In genomic region chr2:238415893-238416292, GRCh38 we compare ENCODE assay signal across 30 cellular contexts.
"Had no signal": no experiment of that assay in that cellular context is flagged by ENCODE, and none has a peak within 500 bp of the region (broad histone marks: within the 10 kb centered on the region; RNA-seq: fewer than 3 reads in every experiment).

No MANE protein-coding gene starts in this region.

- H3K36me3 ChIP-seq: adrenal gland, esophagus muscularis mucosa, gastrocnemius medialis had no signal

- H3K9me3 ChIP-seq: adrenal gland, body of pancreas, esophagus muscularis mucosa, gastrocnemius medialis had no signal

- H3K4me3 Mint-ChIP-seq: activated CD4-positive, alpha-beta memory T cell treated with anti-CD3 and anti-CD28 coated beads for 36 hours; activated CD4-positive, alpha-beta T cell treated with anti-CD3 and anti-CD28 coated beads for 36 hours; activated CD4-positive, alpha-beta T cell treated with anti-CD3 and anti-CD28 coated beads, Interleukin-2, amount 10 ng/mL, durations not matched to agents 24 days and 14 days; activated naive CD4-positive, alpha-beta T cell treated with anti-CD3 and anti-CD28 coated beads, Interleukin-2, amount 50 U/mL, for 24 hours; activated naive CD8-positive, alpha-beta T cell treated with anti-CD3 and anti-CD28 coated beads for 36 hours; activated naive CD8-positive, alpha-beta T cell treated with anti-CD3 and anti-CD28 coated beads, Interleukin-2, amount 50 U/mL, for 24 hours; activated T-cell treated with anti-CD3 and anti-CD28 coated beads, Interleukin-2, amount 50 U/mL, for 24 hours; activated T-cell treated with anti-CD3 and anti-CD28 coated beads, Interleukin-2, amount 50 U/mL, for 72 hours; effector memory CD8-positive, alpha-beta T cell had no signal

- H3K27me3 Mint-ChIP-seq: activated CD4-positive, alpha-beta memory T cell treated with anti-CD3 and anti-CD28 coated beads for 36 hours; activated CD4-positive, alpha-beta T cell treated with anti-CD3 and anti-CD28 coated beads for 36 hours; activated naive CD4-positive, alpha-beta T cell treated with anti-CD3 and anti-CD28 coated beads, Interleukin-2, amount 50 U/mL, for 24 hours; activated naive CD8-positive, alpha-beta T cell treated with anti-CD3 and anti-CD28 coated beads for 36 hours; activated naive CD8-positive, alpha-beta T cell treated with anti-CD3 and anti-CD28 coated beads, Interleukin-2, amount 50 U/mL, for 24 hours; activated T-cell treated with anti-CD3 and anti-CD28 coated beads, Interleukin-2, amount 50 U/mL, for 24 hours; effector memory CD8-positive, alpha-beta T cell had no signal

- H3K4me1 Mint-ChIP-seq: activated CD4-positive, alpha-beta T cell treated with anti-CD3 and anti-CD28 coated beads for 36 hours; activated CD4-positive, alpha-beta T cell treated with anti-CD3 and anti-CD28 coated beads, Interleukin-2, amount 10 ng/mL, durations not matched to agents 24 days and 14 days; activated naive CD4-positive, alpha-beta T cell treated with anti-CD3 and anti-CD28 coated beads, Interleukin-2, amount 50 U/mL, for 24 hours; activated naive CD8-positive, alpha-beta T cell treated with anti-CD3 and anti-CD28 coated beads for 36 hours had no signal

- H3K9me3 Mint-ChIP-seq: activated naive CD4-positive, alpha-beta T cell treated with anti-CD3 and anti-CD28 coated beads, Interleukin-2, amount 50 U/mL, for 24 hours; effector memory CD8-positive, alpha-beta T cell had no signal

- FAIRE-seq: colon had no signal

- DNase-seq: activated CD4-positive, alpha-beta memory T cell treated with anti-CD3 and anti-CD28 coated beads for 36 hours; activated CD4-positive, alpha-beta T cell treated with anti-CD3 and anti-CD28 coated beads for 36 hours; activated CD4-positive, alpha-beta T cell treated with anti-CD3 and anti-CD28 coated beads, Interleukin-2, amount 10 ng/mL, durations not matched to agents 24 days and 14 days; activated CD4-positive, CD25-positive, alpha-beta regulatory T cell; activated CD4-positive, CD25-positive, alpha-beta regulatory T cell treated with anti-CD3 and anti-CD28 coated beads, Interleukin-2, amount 50 U/mL, for 72 hours; activated CD8-positive, alpha-beta memory T cell treated with anti-CD3 and anti-CD28 coated beads for 24 hours; activated CD8-positive, alpha-beta memory T cell treated with anti-CD3 and anti-CD28 coated beads, Interleukin-2, amount 50 U/mL, for 48 hours; activated gamma-delta T cell treated with Interleukin-2 at 50 U/mL for 16 hours; activated naive CD4-positive, alpha-beta T cell treated with Interleukin-2 at 50 U/mL for 16 hours; activated naive CD8-positive, alpha-beta T cell treated with anti-CD3 and anti-CD28 coated beads for 36 hours; activated naive CD8-positive, alpha-beta T cell treated with anti-CD3 and anti-CD28 coated beads, Interleukin-2, amount 50 U/mL, for 24 hours; activated T-cell treated with anti-CD3 and anti-CD28 coated beads for 4 hours; activated T-cell treated with anti-CD3 and anti-CD28 coated beads, Interleukin-2, amount 50 U/mL, for 24 hours; activated T-cell treated with anti-CD3 and anti-CD28 coated beads, Interleukin-2, amount 50 U/mL, for 72 hours; adrenal gland; amygdala; aorta; body of pancreas; caudate nucleus; cortex of kidney; dermis blood vessel endothelial cell; effector CD4-positive, alpha-beta T cell; effector memory CD8-positive, alpha-beta T cell; foreskin keratinocyte; gastrocnemius medialis; hippocampal formation; T-helper 2 cell had no signal

- H3K4me1 ChIP-seq: adrenal gland, body of pancreas had no signal

- H3K27ac Mint-ChIP-seq: activated CD4-positive, alpha-beta memory T cell treated with anti-CD3 and anti-CD28 coated beads for 36 hours; activated CD4-positive, alpha-beta T cell treated with anti-CD3 and anti-CD28 coated beads for 36 hours; activated CD4-positive, alpha-beta T cell treated with anti-CD3 and anti-CD28 coated beads, Interleukin-2, amount 10 ng/mL, durations not matched to agents 24 days and 14 days; activated naive CD4-positive, alpha-beta T cell treated with anti-CD3 and anti-CD28 coated beads, Interleukin-2, amount 50 U/mL, for 24 hours; activated naive CD8-positive, alpha-beta T cell treated with anti-CD3 and anti-CD28 coated beads for 36 hours; activated naive CD8-positive, alpha-beta T cell treated with anti-CD3 and anti-CD28 coated beads, Interleukin-2, amount 50 U/mL, for 24 hours; activated T-cell treated with anti-CD3 and anti-CD28 coated beads, Interleukin-2, amount 50 U/mL, for 24 hours; activated T-cell treated with anti-CD3 and anti-CD28 coated beads, Interleukin-2, amount 50 U/mL, for 72 hours had no signal

- ATAC-seq: activated CD4-positive, alpha-beta T cell treated with anti-CD3 and anti-CD28 coated beads for 36 hours; activated naive CD8-positive, alpha-beta T cell treated with anti-CD3 and anti-CD28 coated beads, Interleukin-2, amount 50 U/mL, for 24 hours; body of pancreas; effector memory CD8-positive, alpha-beta T cell; gastrocnemius medialis had no signal

- H3K4me3 ChIP-seq: adrenal gland, body of pancreas, esophagus muscularis mucosa, gastrocnemius medialis had no signal

- H3K27ac ChIP-seq: adrenal gland, body of pancreas, esophagus muscularis mucosa, foreskin keratinocyte, gastrocnemius medialis had no signal

- H3K27me3 ChIP-seq: adrenal gland, body of pancreas, esophagus muscularis mucosa, gastrocnemius medialis had no signal
